In genomic region chr13:113769106-113769505, GRCh38 we compare ENCODE assay signal across 14 cellular contexts. TPM values are rescaled to one million over a fixed set of nuclear protein-coding genes. Genes with fewer than 3 reads are reported as not detected.
A peak's percentile ranks its signal among the peaks of the same experiment; 100 is the strongest.
DNase-seq lines count a peak whose midpoint lies in the region; TF ChIP-seq lines count a peak whose summit lies in the region.
"Had no signal": no experiment of that assay in that cellular context is flagged by ENCODE, and none has a peak within 500 bp of the region (broad histone marks: within the 10 kb centered on the region; RNA-seq: fewer than 3 reads in every experiment).

No MANE protein-coding gene starts in this region.

- H3K4me2 ChIP-seq in BLaER1 (peak overlapping the region; percentile 83; the same call in 1 of the 2 replicates), neuronal stem cell (ENCODE audit: insufficient read depth, low read length, poor library complexity, severe bottlenecking) (no peak overlapping the region)
- peak overlapping the region in 8 of 11 experiments; percentile 64 to 89 (median 78); a peak in 12 of 22 replicates for H3K4me2 ChIP-seq in BLaER1 treated with 17β-estradiol and CSF1 and Interleukin-3, amounts not matched to agents 10 nM and 100 nM
- H3K4me2 ChIP-seq: A549 had no signal

- H3K9ac ChIP-seq in BLaER1 (no peak overlapping the region), neuronal stem cell (ENCODE audit: low read depth, low read length, poor library complexity) (no peak overlapping the region)
- H3K9ac ChIP-seq in BLaER1 treated with 17β-estradiol and CSF1 and Interleukin-3, amounts not matched to agents 10 nM and 100 nM = no peak overlapping the region

- no peak overlapping the region for H3K14ac ChIP-seq in neuronal stem cell (ENCODE audit: low read length)

- no peak for TF ChIP-seq POLR2A in spleen (IDR thresholded peaks at IDR 0.05)

- H4K20me1 ChIP-seq in BLaER1 = no peaks in the 10 kb centered on the region
- H4K20me1 ChIP-seq in BLaER1 treated with 17β-estradiol and CSF1 and Interleukin-3, amounts not matched to agents 10 nM and 100 nM = no peaks in the 10 kb centered on the region; a peak in 2 of 22 replicates

- no CpG with 5 or more reads among the region's 5 CpGs for WGBS in neuronal stem cell (ENCODE audit: extremely low coverage in 2 of 2, insufficient read length in 2 of 2, insufficient replicate concordance in 1 of 2), 2 donors
- WGBS in spleen, 5 donors = 89 to 95% (median 93%) methylated on average over 5 of the region's 5 CpGs

- peak overlapping the region; percentile 3 for H3K23ac ChIP-seq in neuronal stem cell (ENCODE audit: low read depth, low read length, poor library complexity)

- H2BK120ac ChIP-seq in neuronal stem cell (ENCODE audit: low read depth, low read length) = no peak overlapping the region

- H3K27ac ChIP-seq in BLaER1 = no peak overlapping the region
- no peak overlapping the region; a peak in 1 of 22 replicates for H3K27ac ChIP-seq in BLaER1 treated with 17β-estradiol and CSF1 and Interleukin-3, amounts not matched to agents 10 nM and 100 nM
- H3K27ac ChIP-seq in neuronal stem cell (replicated peaks; ENCODE audit: low read length) = no peak overlapping the region
- no peak overlapping the region for H3K27ac ChIP-seq in spleen
- H3K27ac ChIP-seq: A549 had no signal

- H2AFZ ChIP-seq in neuronal stem cell (ENCODE audit: low read length) = no peak overlapping the region

- no peaks in the 10 kb centered on the region for H3K79me1 ChIP-seq in neuronal stem cell (ENCODE audit: low read depth, low read length)

- no peak overlapping the region for H4K8ac ChIP-seq in neuronal stem cell (ENCODE audit: low read depth, low read length)

- H2BK5ac ChIP-seq in neuronal stem cell (ENCODE audit: low read length) = no peak overlapping the region

- intact Hi-C loops in spleen (cut with DNase I; ENCODE audit: low total_unique reads) = no loop called here

- no peak overlapping the region for H4K91ac ChIP-seq in neuronal stem cell (ENCODE audit: low read depth, low read length, poor library complexity)

- H3K36me3 ChIP-seq in BLaER1 = peaks cover 7% of the 10 kb centered on the region; the same call in 1 of the 2 replicates
- H3K36me3 ChIP-seq in BLaER1 treated with 17β-estradiol and CSF1 and Interleukin-3, amounts not matched to agents 10 nM and 100 nM = peaks cover 0 to 11% (median 0%) of the 10 kb centered on the region in 11 experiments; a peak in 4 of 22 replicates
- H3K36me3 ChIP-seq in neuronal stem cell (replicated peaks in 1 of 2; ENCODE audit: control insufficient read depth in 2 of 2, insufficient read depth in 2 of 2, low read length in 2 of 2) = no peaks in the 10 kb centered on the region
- peaks cover 0 to 26% (median 0%) of the 10 kb centered on the region in 6 donors for H3K36me3 ChIP-seq in spleen
- H3K36me3 ChIP-seq: BE2C, HAP-1 had no signal

- no peak overlapping the region for H2AK5ac ChIP-seq in neuronal stem cell (ENCODE audit: low read depth, low read length)

- H2BK15ac ChIP-seq in neuronal stem cell (ENCODE audit: low read length) = no peak overlapping the region

- no peak for TF ChIP-seq CTCF in spleen (IDR thresholded peaks at IDR 0.05 in 8 of 11, conservative IDR thresholded peaks at IDR 0.05 in 3 of 11)

- no peak overlapping the region for H2BK12ac ChIP-seq in neuronal stem cell (ENCODE audit: low read length)

- H3K4me1 ChIP-seq in BLaER1 (peaks cover 70% of the 10 kb centered on the region), neuronal stem cell (ENCODE audit: control insufficient read depth in 2 of 2, insufficient read depth in 1 of 2, low read depth in 1 of 2, low read length in 2 of 2) (no peaks in the 10 kb centered on the region), spleen (peaks cover 0 to 3% (median 0%) of the 10 kb centered on the region in 6 donors)
- peaks cover 0 to 75% (median 57%) of the 10 kb centered on the region in 10 experiments; a peak in 16 of 20 replicates for H3K4me1 ChIP-seq in BLaER1 treated with 17β-estradiol and CSF1 and Interleukin-3, amounts not matched to agents 10 nM and 100 nM
- H3K4me1 ChIP-seq: BE2C, Caco-2, HAP-1 had no signal

- H3K18ac ChIP-seq in neuronal stem cell (ENCODE audit: low read length) = no peak overlapping the region

- no peak overlapping the region for H3K4ac ChIP-seq in neuronal stem cell (ENCODE audit: low read length)

- peaks cover 43% of the 10 kb centered on the region for H3K9me3 ChIP-seq in BLaER1
- peaks cover 43 to 62% (median 60%) of the 10 kb centered on the region in 11 experiments for H3K9me3 ChIP-seq in BLaER1 treated with 17β-estradiol and CSF1 and Interleukin-3, amounts not matched to agents 10 nM and 100 nM (replicated peaks in 1 of 11)
- H3K9me3 ChIP-seq in neuronal stem cell (replicated peaks in 1 of 2; ENCODE audit: control insufficient read depth in 2 of 2, insufficient read depth in 1 of 2, low read depth in 1 of 2, low read length in 2 of 2) = peaks cover 0 to 4% of the 10 kb centered on the region in 2 donors
- H3K9me3 ChIP-seq in spleen = peaks cover 0 to 10% (median 0%) of the 10 kb centered on the region in 8 donors
- H3K9me3 ChIP-seq: A549, BE2C, HAP-1 had no signal

- DNase-seq in neuronal stem cell (ENCODE audit: low spot score) (no peak), spleen (peak; percentile 58), globus pallidus (ENCODE audit: low spot score) (no peak)
- no peak for DNase-seq in NK-92 treated with Interleukin-12 subunit alpha and Interleukin-12 subunit beta, amount 100 ng/mL, for 24 hours (lab: John Stamatoyannopoulos, UW)
- DNase-seq: BE2C; Caco-2; CD8-positive, alpha-beta memory T cell; DND-41; GDM1; HFFc6 had no signal

- H3K4me3 ChIP-seq in BLaER1 (no peak overlapping the region), neuronal stem cell (ENCODE audit: low read length in 2 of 2) (no peak overlapping the region), spleen (no peak overlapping the region)
- H3K4me3 ChIP-seq in BLaER1 treated with 17β-estradiol and CSF1 and Interleukin-3, amounts not matched to agents 10 nM and 100 nM = peak overlapping the region in 1 of 10 experiments; percentile 6; a peak in 2 of 20 replicates
- H3K4me3 ChIP-seq: A549, HAP-1 had no signal

- H3K27me3 ChIP-seq in BLaER1 (no peaks in the 10 kb centered on the region), neuronal stem cell (ENCODE audit: control insufficient read depth in 3 of 3, insufficient read depth in 3 of 3, low read depth in 1 of 3, low read length in 3 of 3) (peaks cover 0 to 9% (median 0%) of the 10 kb centered on the region in 3 experiments), spleen (replicated peaks in 1 of 7) (peaks cover 0 to 14% (median 0%) of the 10 kb centered on the region in 7 donors)
- H3K27me3 ChIP-seq in BLaER1 treated with 17β-estradiol and CSF1 and Interleukin-3, amounts not matched to agents 10 nM and 100 nM = 0 out of 22 replicates have a peak, but pooled peaks cover 0 to 8% (median 0%) of the 10 kb centered on the region in 11 experiments
- H3K27me3 ChIP-seq: BE2C had no signal

RNA-seq across cellular contexts. Expression of gene TMEM255B, which starts 10.1 kb away (rescaled TPM):
- polyA plus RNA-seq in neuronal stem cell (2013, experiment 1 of 2) = 2.5 TPM
- polyA plus RNA-seq in neuronal stem cell (2013, experiment 2 of 2) = 2.2 TPM
- total RNA-seq in spleen = 10 to 100 TPM in 6 of 7 donors, 1 to 10 TPM in 1; 5.7 to 26.9 (median 22.2) TPM
- polyA plus RNA-seq in spleen = 10 to 100 TPM in 2 of 3 donors, 1 to 10 TPM in 1; 6.0 to 13.0 (median 10.3) TPM
- polyA plus RNA-seq: CD8-positive, alpha-beta memory T cell had no signal
